9 cellular contexts compared by ENCODE assay signal in genomic region chr2:65017335-65017734, GRCh38. TPM values are rescaled to one million over a fixed set of nuclear protein-coding genes. Genes with fewer than 3 reads are reported as not detected.
DNase-seq lines count a peak whose midpoint lies in the region; ATAC-seq, FAIRE-seq and TF ChIP-seq lines count a peak whose summit lies in the region.
"Had no signal": no experiment of that assay in that cellular context is flagged by ENCODE, and none has a peak within 500 bp of the region (broad histone marks: within the 10 kb centered on the region; RNA-seq: fewer than 3 reads in every experiment).

No MANE protein-coding gene starts in this region.

- no peak overlapping the region for H3K9ac ChIP-seq in K562 (ENCODE audit: insufficient read depth in 1 of 2, low read depth in 2 of 2, low read length in 2 of 2)

- no peak for DNase-seq in AG04450 (ENCODE audit: low read depth, low spot score)
- DNase-seq in KBM-7, result peak; percentile 95
- DNase-seq in K562 (ENCODE audit: extremely low read depth in 1 of 4, low spot score in 3 of 4), result peak in 2 of 4 experiments; percentile 22 to 24
- DNase-seq in left colon, result peak in 1 of 2 donors; percentile 40
- no peak for DNase-seq in NCI-H2107 (lab: John Stamatoyannopoulos, UW)
- DNase-seq: retina had no signal

- no peak for TF ChIP-seq EP300 in K562 (IDR thresholded peaks at IDR 0.05; ENCODE audit: low read length)

- WGBS in K562 (ENCODE audit: insufficient coverage, low coverage, missing lambda C conversion rate), result 91% methylated on average over 1 of the region's 4 CpGs

- no peak overlapping the region for H3K4me2 ChIP-seq in K562 (ENCODE audit: insufficient read depth, low read length)

- H3K27me3 ChIP-seq in AG04450 (ENCODE audit: control insufficient read depth, insufficient read depth, low read length) (no peaks in the 10 kb centered on the region), K562 (ENCODE audit: control insufficient read depth in 2 of 2, insufficient read depth in 2 of 2, low read length in 2 of 2) (no peaks in the 10 kb centered on the region)

- intact Hi-C loops in K562 (cut with micrococcal nuclease) (no loop called here), left colon (cut with DNase I, micrococcal nuclease) (no loop called here)

- no peak overlapping the region for H2AFZ ChIP-seq in K562 (ENCODE audit: low read depth, low read length)

- no peaks in the 10 kb centered on the region for H3K9me3 ChIP-seq in AG04450 (ENCODE audit: control insufficient read depth, insufficient read depth, low read length)
- H3K9me3 ChIP-seq in K562 (replicated peaks; ENCODE audit: control insufficient read depth, insufficient read depth, low read depth, low read length), result no peaks in the 10 kb centered on the region

- TF ChIP-seq RAD21 in K562 (CRISPR knock-in tag; conservative IDR thresholded peaks at IDR 0.05 in 1 of 2, IDR thresholded peaks at IDR 0.05 in 1 of 2), result peak; percentile 11 to 27; a peak in 1 of 4 replicates

- H3K36me3 ChIP-seq in K562 (ENCODE audit: control insufficient read depth, insufficient read depth, low read length), result peaks cover 30% of the 10 kb centered on the region

- H4K20me1 ChIP-seq in K562 (replicated peaks; ENCODE audit: control insufficient read depth, insufficient read depth, low read length), result no peaks in the 10 kb centered on the region

- TF ChIP-seq CTCF in AG04450 (IDR thresholded peaks at IDR 0.05; ENCODE audit: low read depth, low read length), result peak; percentile 18
- peak; percentile 30 to 64 (median 50) for TF ChIP-seq CTCF in K562 (IDR thresholded peaks at IDR 0.05 in 2 of 3, conservative IDR thresholded peaks at IDR 0.05 in 1 of 3; ENCODE audit: insufficient read depth in 2 of 3, low read depth in 1 of 3, low read length in 3 of 3)

- no peak for TF ChIP-seq POLR2A in K562 (conservative IDR thresholded peaks at IDR 0.05)

- H3K79me2 ChIP-seq in K562 (ENCODE audit: control insufficient read depth, insufficient read depth, low read length), result no peaks in the 10 kb centered on the region

- no peak for FAIRE-seq in K562 (lab: Jason Lieb, UNC)

- no peaks in the 10 kb centered on the region for H3K9me1 ChIP-seq in K562 (ENCODE audit: control insufficient read depth, insufficient read depth, low read length)

- peak; percentile 49; the same call in 1 of the 3 replicates for ATAC-seq in K562
- peak; percentile 74 for ATAC-seq in left colon
- no peak for ATAC-seq in HG03025 (IDR thresholded peaks at IDR 0.05; ENCODE audit: low FRiP score, unreplicated experiment)
- no peak for ATAC-seq in HG03045 (IDR thresholded peaks at IDR 0.05; ENCODE audit: unreplicated experiment)
- no peak for ATAC-seq in GM21529 (IDR thresholded peaks at IDR 0.05; ENCODE audit: unreplicated experiment)

- CTCF ChIA-PET in AG04450 (lab: Charles Lee), result no interaction called here
- CTCF ChIA-PET in K562 (lab: Yijun Ruan, JAX; ENCODE audit: low intra/inter-chr PET ratio), result interaction anchor here (0.6 to 1.4 kb wide), 4 partner anchors 10 to 32 kb away, joined by 3 to 5 read pairs (median 4); no protein-coding TSS in a partner anchor

- BruUV-seq in K562 (replicated peaks; lab: Mats Ljungman, UMichigan), result no TSS peak

- H3K27ac ChIP-seq in AG04450 (ENCODE audit: low read depth, low read length) (no peak overlapping the region), K562 (ENCODE audit: extremely low read depth, low read depth, low read length) (no peak overlapping the region)

- H3K4me1 ChIP-seq in K562 (replicated peaks in 1 of 2; ENCODE audit: control insufficient read depth in 2 of 2, insufficient read depth in 2 of 2, low read length in 2 of 2), result peaks cover 14 to 20% of the 10 kb centered on the region in 2 experiments; a peak in 4 of 5 replicates

- in situ Hi-C loops in KBM-7 (cut with MboI; ENCODE audit: low pct_unique_long_range_greater_than_20kb, low sequenced_read_pairs), result no loop called here
- in situ Hi-C loops in K562 (cut with MboI), result no loop called here

- POLR2A ChIA-PET in AG04450 (lab: Yijun Ruan, JAX) (no interaction called here), K562 (lab: Yijun Ruan, JAX) (interaction anchor here (0.9 to 1.5 kb wide), 2 partner anchors 18 to 39 kb away, joined by 3 read pairs; partner anchors contain the start of gene CEP68)

- no peak overlapping the region for H3K4me3 ChIP-seq in AG04450 (ENCODE audit: low read depth, low read length)
- no peak overlapping the region for H3K4me3 ChIP-seq in K562

TF ChIP-seq in K562, 482 proteins besides CTCF, POLR2A, EP300 and RAD21:
- no peak for TF ChIP-seq JUND (IDR thresholded peaks at IDR 0.05; ENCODE audit: borderline replicate concordance, low read depth, low read length)
- no peak for TF ChIP-seq JUND (tag; IDR thresholded peaks at IDR 0.05; ENCODE audit: borderline replicate concordance, low read depth, low read length)
- no peak for TF ChIP-seq GATAD2A (IDR thresholded peaks at IDR 0.05)
- no peak for TF ChIP-seq THRA (IDR thresholded peaks at IDR 0.05)
- peak; percentile 63 for TF ChIP-seq ZNF384 (IDR thresholded peaks at IDR 0.05; ENCODE audit: low read depth, low read length)
TF ChIP-seq in K562: peak in this region for 1.

RNA-seq across cellular contexts. Expression of gene SLC1A4, which starts 28.1 kb away (rescaled TPM):
- polyA plus RNA-seq in AG04450 (2011; rRNA removed) (22.3 and 24.8 TPM in 2 replicates), K562 (2011; rRNA removed) (6.9 and 13.4 TPM in 2 replicates), K562 (2014; fragmentation: Illumina TruSeq; extraction: Trizol) (16.4 and 18.0 TPM in 2 replicates), K562 (2014; fragmentation: Nextera tagmentation; extraction: Ambion mirVana) (1 to 10 TPM; 5.0 to 6.8 TPM), K562 (2014; rRNA removed) (9.8 and 11.6 TPM in 2 replicates)
- polyA minus RNA-seq in AG04450 (2011; rRNA and poly(A)+ RNA removed), result 36.7 and 45.9 TPM in 2 replicates
- 17.5 and 18.4 TPM in 2 replicates for total RNA-seq in K562 (2011; cell fraction: chromatin; rRNA removed; ENCODE audit: low replicate concordance)
- total RNA-seq in K562 (2011; cell fraction: nucleolus; rRNA removed), result 26.2 and 28.7 TPM in 2 replicates
- 23.0 and 27.7 TPM in 2 replicates for total RNA-seq in K562 (2011; cell fraction: nucleoplasm; rRNA removed)
- total RNA-seq in K562 (2014; rRNA removed) (13.9 TPM in 2 replicates), K562 (2014; rRNA removed; fragmentation: Illumina TruSeq; extraction: Trizol) (10.9 and 11.5 TPM in 2 replicates), K562 (2015; rRNA removed; fragmentation: Illumina TruSeq; extraction: Trizol) (4.4 and 4.6 TPM in 2 replicates), K562 (2021) (18.5 and 24.0 TPM in 2 replicates), left colon (10 to 100 TPM; 10.8 to 12.5 TPM)
- 7.5 and 14.3 TPM in 2 replicates for polyA plus RNA-seq in K562 (2011; cell fraction: cytosol; rRNA removed)
- 11.3 and 11.9 TPM in 2 replicates for polyA plus RNA-seq in K562 (2011; cell fraction: nucleus; rRNA removed)
- polyA plus RNA-seq in K562 (2012), result 8.3 and 42.0 TPM in 2 replicates
- 14.3 and 23.1 TPM in 2 replicates for polyA minus RNA-seq in K562 (2011; rRNA and poly(A)+ RNA removed)
- 10.3 and 18.3 TPM in 2 replicates for polyA minus RNA-seq in K562 (2011; cell fraction: cytosol; rRNA and poly(A)+ RNA removed)
- polyA minus RNA-seq in K562 (2011; cell fraction: nucleus; rRNA and poly(A)+ RNA removed), result 4.3 and 8.0 TPM in 2 replicates

RNA-seq across cellular contexts. Expression of gene CEP68, which starts 38.9 kb away (rescaled TPM):
- polyA plus RNA-seq in AG04450 (2011; rRNA removed), result 7.3 and 7.9 TPM in 2 replicates
- polyA minus RNA-seq in AG04450 (2011; rRNA and poly(A)+ RNA removed), result 8.6 and 8.9 TPM in 2 replicates
- total RNA-seq in K562 (2011; cell fraction: chromatin; rRNA removed; ENCODE audit: low replicate concordance), result 19.6 and 32.3 TPM in 2 replicates
- total RNA-seq in K562 (2011; cell fraction: nucleolus; rRNA removed), result 15.3 and 16.3 TPM in 2 replicates
- total RNA-seq in K562 (2011; cell fraction: nucleoplasm; rRNA removed), result 16.1 and 19.7 TPM in 2 replicates
- 4.5 and 7.2 TPM in 2 replicates for total RNA-seq in K562 (2014; rRNA removed)
- total RNA-seq in K562 (2014; rRNA removed; fragmentation: Illumina TruSeq; extraction: Trizol), result 5.2 and 5.3 TPM in 2 replicates
- 4.8 and 5.1 TPM in 2 replicates for total RNA-seq in K562 (2015; rRNA removed; fragmentation: Illumina TruSeq; extraction: Trizol)
- 8.5 and 9.1 TPM in 2 replicates for total RNA-seq in K562 (2021)
- 5.4 and 9.7 TPM in 2 replicates for polyA plus RNA-seq in K562 (2011; rRNA removed)
- polyA plus RNA-seq in K562 (2011; cell fraction: cytosol; rRNA removed), result 4.7 and 6.8 TPM in 2 replicates
- polyA plus RNA-seq in K562 (2011; cell fraction: nucleus; rRNA removed), result 9.6 and 10.4 TPM in 2 replicates
- polyA plus RNA-seq in K562 (2012), result 4.6 and 8.4 TPM in 2 replicates
- polyA plus RNA-seq in K562 (2014; fragmentation: Illumina TruSeq; extraction: Trizol), result 6.7 and 7.2 TPM in 2 replicates
- polyA plus RNA-seq in K562 (2014; fragmentation: Nextera tagmentation; extraction: Ambion mirVana), result 1 to 10 TPM; 1.4 to 1.5 TPM
- 5.2 and 8.7 TPM in 2 replicates for polyA plus RNA-seq in K562 (2014; rRNA removed)
- polyA minus RNA-seq in K562 (2011; rRNA and poly(A)+ RNA removed), result 8.3 and 11.7 TPM in 2 replicates
- 3.4 and 4.0 TPM in 2 replicates for polyA minus RNA-seq in K562 (2011; cell fraction: cytosol; rRNA and poly(A)+ RNA removed)
- polyA minus RNA-seq in K562 (2011; cell fraction: nucleus; rRNA and poly(A)+ RNA removed), result 10.6 and 15.1 TPM in 2 replicates
- 10 to 100 TPM in 1 of 2 donors, 1 to 10 TPM in 1; 6.6 to 11.4 TPM for total RNA-seq in left colon

Comparison
In these comparisons a context has a peak if more than half of its experiments do, and no peak if none do; other contexts are left out.
1. ATAC-seq: peak in K562 (single experiment) and left colon (single experiment); none in HG03025 (single experiment), HG03045 (single experiment) and GM21529 (single experiment).